8 cellular contexts compared by ENCODE assay signal in the genomic region with DNA sequence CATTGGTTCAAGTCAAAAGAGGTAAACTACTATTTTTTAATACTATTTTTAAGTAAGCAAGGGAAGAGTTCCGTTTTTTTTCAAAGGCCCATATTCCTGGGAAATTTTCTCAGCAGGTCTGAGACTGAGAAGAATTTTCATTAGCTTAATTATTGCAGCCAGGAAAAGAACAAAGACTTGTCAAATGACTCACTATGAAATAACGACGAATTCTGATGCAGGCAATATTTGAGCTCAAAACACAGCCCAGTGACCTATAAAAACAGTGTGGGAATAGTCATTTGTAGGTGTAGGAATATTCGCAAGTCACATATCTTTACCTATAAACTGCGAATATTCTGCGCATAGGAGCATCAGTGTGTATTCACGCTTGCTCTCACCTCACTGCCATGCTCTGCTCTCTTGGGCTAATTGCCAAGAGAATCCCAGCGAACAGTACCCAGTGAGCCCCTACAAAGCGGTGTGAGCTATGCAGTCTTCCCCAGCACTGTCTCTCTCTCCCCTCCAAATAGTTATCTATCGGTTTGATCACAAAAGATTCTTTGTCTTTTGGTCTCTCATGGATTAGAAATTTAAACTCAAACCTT.
DNase-seq lines count a peak whose midpoint lies in the region; ATAC-seq and TF ChIP-seq lines count a peak whose summit lies in the region.
"Had no signal": no experiment of that assay in that cellular context is flagged by ENCODE, and none has a peak within 500 bp of the region (broad histone marks: within the 10 kb centered on the region; RNA-seq: fewer than 3 reads in every experiment).

No MANE protein-coding gene starts in this region.

- H3K27me3 Mint-ChIP-seq in brain, result no peaks in the 10 kb centered on the region
- H3K27me3 Mint-ChIP-seq: naive thymus-derived CD4-positive, alpha-beta T cell had no signal

- peak overlapping the region; percentile 15; the same call in 1 of the 2 replicates for H3K4me2 ChIP-seq in HCT116 (ENCODE audit: low read length)

- intact Hi-C loops in HCT116 (cut with micrococcal nuclease), result no loop called here

- H3K36me3 ChIP-seq in HCT116 (ENCODE audit: control insufficient read depth in 1 of 2, insufficient read depth in 2 of 2, low read length in 2 of 2), result no peaks in the 10 kb centered on the region

- H3K4me3 Mint-ChIP-seq in brain, result peak overlapping the region in 2 of 5 experiments; percentile 48 to 66
- H3K4me3 Mint-ChIP-seq: naive thymus-derived CD4-positive, alpha-beta T cell had no signal

- no peak for TF ChIP-seq POLR2A in HCT116 (IDR thresholded peaks at IDR 0.05; ENCODE audit: borderline replicate concordance, extremely low read depth, insufficient read depth, insufficient read length)

- H3K4me1 Mint-ChIP-seq in brain, result peaks cover 37% of the 10 kb centered on the region

- TF ChIP-seq CTCF in HCT116 (IDR thresholded peaks at IDR 0.05 in 2 of 3, conservative IDR thresholded peaks at IDR 0.05 in 1 of 3; ENCODE audit: borderline replicate concordance in 1 of 3, insufficient read depth in 1 of 3, low read depth in 2 of 3, low read length in 2 of 3) (no peak), brain (conservative IDR thresholded peaks at IDR 0.05) (no peak)

- no peaks in the 10 kb centered on the region for H3K9me3 ChIP-seq in HCT116 (ENCODE audit: control insufficient read depth in 1 of 2, insufficient read depth in 1 of 2, low read depth in 1 of 2, low read length in 2 of 2)

- no peaks in the 10 kb centered on the region for H4K20me1 ChIP-seq in HCT116 (ENCODE audit: insufficient read depth)

- H3K9me3 Mint-ChIP-seq in brain, result no peaks in the 10 kb centered on the region
- H3K9me3 Mint-ChIP-seq: naive thymus-derived CD4-positive, alpha-beta T cell had no signal

- peak overlapping the region; percentile 18 for H2AFZ ChIP-seq in HCT116 (ENCODE audit: low read depth, low read length, poor library complexity, severe bottlenecking)

- DNase-seq in D341Med (ENCODE audit: low spot score), result peak; percentile 5
- no peak for DNase-seq in HCT116 (ENCODE audit: low read depth, low spot score)
- DNase-seq in renal cortical epithelial cell (ENCODE audit: low read depth), result peak; percentile 75
- DNase-seq in HuH-7.5 (ENCODE audit: low spot score), result no peak
- DNase-seq in cortex of kidney (lab: John Stamatoyannopoulos, UW), result no peak
- DNase-seq: naive thymus-derived CD4-positive, alpha-beta T cell had no signal

- BruUV-seq in HCT116 (replicated peaks; lab: Mats Ljungman, UMichigan), result no TSS peak

- H3K79me2 ChIP-seq in HCT116 (ENCODE audit: insufficient read depth, low read length), result no peaks in the 10 kb centered on the region

- H3K9ac ChIP-seq in HCT116 (ENCODE audit: low read length), result no peak overlapping the region

- H3K36me3 Mint-ChIP-seq in brain, result no peaks in the 10 kb centered on the region

- POLR2A ChIA-PET in HCT116 (lab: Charles Lee), result interaction anchor here (1.1 kb wide), 1 partner anchor 8 kb away, joined by 3 read pairs; no protein-coding TSS in a partner anchor

- CTCF ChIA-PET in HCT116 (lab: Charles Lee), result no interaction called here

- no peak overlapping the region for H3K4me3 ChIP-seq in HCT116 (replicated peaks in 1 of 2; ENCODE audit: low read depth in 1 of 2, low read length in 2 of 2)

- H3K27me3 ChIP-seq in HCT116 (ENCODE audit: insufficient read depth, low read length), result no peaks in the 10 kb centered on the region

- peaks cover 0 to 20% of the 10 kb centered on the region in 2 experiments; a peak in 2 of 4 replicates for H3K4me1 ChIP-seq in HCT116 (ENCODE audit: control insufficient read depth in 1 of 2, insufficient read depth in 2 of 2, low read length in 2 of 2)

- H3K27ac ChIP-seq in HCT116 (ENCODE audit: low read depth, low read length), result no peak overlapping the region

- ATAC-seq in HCT116 (no peak), HG03442 (IDR thresholded peaks at IDR 0.05; ENCODE audit: unreplicated experiment) (no peak)

- no peaks in the 10 kb centered on the region for H3K9me2 ChIP-seq in HCT116 (ENCODE audit: insufficient read depth)

- TF ChIP-seq RAD21 in HCT116 (IDR thresholded peaks at IDR 0.05; ENCODE audit: low read depth), result no peak

- RAD21 ChIA-PET in HCT116 (lab: Charles Lee; ENCODE audit: low non-redundant PET in 1 of 2, low total read pairs in 2 of 2, uncharacterized antibody in 2 of 2, unreplicated experiment in 2 of 2), result no interaction called here

- peak overlapping the region in 3 of 5 experiments; percentile 1 to 89 (median 58) for H3K27ac Mint-ChIP-seq in brain

TF ChIP-seq in HCT116, 20 proteins besides CTCF, POLR2A, EP300 and RAD21:
- no peak for TF ChIP-seq TCF7L2 (IDR thresholded peaks at IDR 0.05; ENCODE audit: borderline replicate concordance, extremely low read depth, insufficient read depth, insufficient read length)
- no peak for TF ChIP-seq EZH2 (IDR thresholded peaks at IDR 0.05)
- TF ChIP-seq CBX3 (IDR thresholded peaks at IDR 0.05; ENCODE audit: low read depth), result no peak
- no peak for TF ChIP-seq EZH2phosphoT487 (IDR thresholded peaks at IDR 0.05; ENCODE audit: borderline replicate concordance)

Comparison
In these comparisons a context has a peak if more than half of its experiments do, and no peak if none do; other contexts are left out.
1. DNase-seq: peak in D341Med (single experiment) and renal cortical epithelial cell (single experiment); none in HCT116 (single experiment), HuH-7.5 (single experiment) and cortex of kidney (single experiment).